Comparison of ENCODE assay signal across 19 cellular contexts in genomic region chr2:143875295-143876199, GRCh38.
DNase-seq lines count a peak whose midpoint lies in the region; ATAC-seq, FAIRE-seq and TF ChIP-seq lines count a peak whose summit lies in the region.
"Had no signal": no experiment of that assay in that cellular context is flagged by ENCODE, and none has a peak within 500 bp of the region (broad histone marks: within the 10 kb centered on the region; RNA-seq: fewer than 3 reads in every experiment).

No MANE protein-coding gene starts in this region.

- ATAC-seq in GM18861 (IDR thresholded peaks at IDR 0.05; ENCODE audit: unreplicated experiment) (peak; percentile 51), GM21367 (IDR thresholded peaks at IDR 0.05; ENCODE audit: unreplicated experiment) (peak; percentile 65), GM18858 (IDR thresholded peaks at IDR 0.05; ENCODE audit: unreplicated experiment) (no peak)
- ATAC-seq: T-cell had no signal

- no peaks in the 10 kb centered on the region for H3K27me3 ChIP-seq in OCI-LY3 (ENCODE audit: low read depth, low read length)
- H3K27me3 ChIP-seq in keratinocyte (ENCODE audit: control insufficient read depth, extremely low read depth, insufficient read depth, low read length): no peaks in the 10 kb centered on the region
- no peaks in the 10 kb centered on the region for H3K27me3 ChIP-seq in HAP-1 (ENCODE audit: low read depth)
- H3K27me3 ChIP-seq: right atrium auricular region had no signal

- peaks cover 60% of the 10 kb centered on the region for H3K4me1 ChIP-seq in OCI-LY3 (ENCODE audit: low read length)
- no peaks in the 10 kb centered on the region for H3K4me1 ChIP-seq in keratinocyte (ENCODE audit: control insufficient read depth, extremely low read depth, insufficient read depth, low read length)
- H3K4me1 ChIP-seq in HAP-1: no peaks in the 10 kb centered on the region
- H3K4me1 ChIP-seq: right atrium auricular region had no signal

- H3K9ac ChIP-seq in OCI-LY3 (ENCODE audit: low read length): peak overlapping the region; percentile 83
- no peak overlapping the region for H3K9ac ChIP-seq in keratinocyte (ENCODE audit: control insufficient read depth, extremely low read depth, insufficient read depth, low read length)
- H3K9ac ChIP-seq: GM23248 had no signal

- peak overlapping the region; percentile 95 for H3K27ac ChIP-seq in OCI-LY3 (ENCODE audit: low read length)
- H3K27ac ChIP-seq in keratinocyte (ENCODE audit: control insufficient read depth, insufficient read depth, low read length): no peak overlapping the region
- H3K27ac ChIP-seq: GM23248, right atrium auricular region had no signal

- H2AFZ ChIP-seq in OCI-LY3 (ENCODE audit: low read depth, low read length) (peak overlapping the region; percentile 76), keratinocyte (ENCODE audit: control insufficient read depth, low read length) (no peak overlapping the region)
- H2AFZ ChIP-seq: GM23248 had no signal

- H3K9me1 ChIP-seq in keratinocyte (ENCODE audit: control insufficient read depth, extremely low read depth, insufficient read depth, low read length): no peaks in the 10 kb centered on the region

- H3K79me2 ChIP-seq in OCI-LY3 (ENCODE audit: low read length) (no peaks in the 10 kb centered on the region), keratinocyte (ENCODE audit: control insufficient read depth, insufficient read depth, low read length) (no peaks in the 10 kb centered on the region)

- H4K20me1 ChIP-seq in OCI-LY3 (ENCODE audit: insufficient read depth, low read length) (no peaks in the 10 kb centered on the region), keratinocyte (ENCODE audit: control insufficient read depth, extremely low read depth, insufficient read depth, low read length) (no peaks in the 10 kb centered on the region)

- peaks cover 34% of the 10 kb centered on the region for H3K36me3 ChIP-seq in OCI-LY3 (replicated peaks; ENCODE audit: low read depth, low read length)
- H3K36me3 ChIP-seq in keratinocyte (ENCODE audit: control insufficient read depth in 2 of 2, extremely low read depth in 1 of 2, insufficient read depth in 2 of 2, low read length in 2 of 2): no peaks in the 10 kb centered on the region
- H3K36me3 ChIP-seq in HAP-1 (replicated peaks): no peaks in the 10 kb centered on the region
- H3K36me3 ChIP-seq: right atrium auricular region had no signal

- TF ChIP-seq CTCF in OCI-LY3 (IDR thresholded peaks at IDR 0.05; ENCODE audit: low read depth, low read length) (no peak), keratinocyte (optimal IDR thresholded peaks at IDR 0.05 in 1 of 3, IDR thresholded peaks at IDR 0.05 in 1 of 3, conservative IDR thresholded peaks at IDR 0.05 in 1 of 3; ENCODE audit: extremely low read depth in 1 of 3, insufficient read depth in 2 of 3, low read length in 3 of 3) (no peak)

- dilution Hi-C loops in keratinocyte (cut with MboI; ENCODE audit: extremely low pct_ligation_motif_present, low sequenced_read_pairs): no loop called here

- in situ Hi-C loops in HAP-1 (cut with MboI; ENCODE audit: low sequenced_read_pairs): no loop called here

- H3K4me2 ChIP-seq in OCI-LY3 (ENCODE audit: low read length) (peak overlapping the region; percentile 83), keratinocyte (ENCODE audit: control insufficient read depth, extremely low read depth, insufficient read depth, low read depth, low read length) (no peak overlapping the region)

- DNase-seq in keratinocyte (ENCODE audit: low read depth, low spot score) (no peak), HAP-1 (ENCODE audit: low spot score in 2 of 2) (no peak), H4 (ENCODE audit: low spot score) (no peak), NCI-H2029 (lab: John Stamatoyannopoulos, UW) (no peak)
- DNase-seq: activated CD4-positive, alpha-beta T cell treated with anti-CD3 and anti-CD28 coated beads for 48 hours; activated naive CD4-positive, alpha-beta T cell treated with Interleukin-2 at 50 U/mL for 16 hours; DND-41; erythroblast; GM23248; NCI-H1105 treated with DMSO at 0.1 percent for 48 hours; NCI-H526; stimulated activated CD4-positive, alpha-beta T cell treated with anti-CD3 and anti-CD28 coated beads, Interleukin-4, amount 100 ng/mL, for 4 hours; T-cell had no signal

- H3K4me3 ChIP-seq in OCI-LY3 (ENCODE audit: low read length): peak overlapping the region; percentile 63
- no peak overlapping the region for H3K4me3 ChIP-seq in keratinocyte (ENCODE audit: control insufficient read depth in 2 of 3, extremely low read depth in 1 of 3, insufficient read depth in 2 of 3, low read depth in 1 of 3, low read length in 3 of 3)
- no peak overlapping the region for H3K4me3 ChIP-seq in HAP-1
- H3K4me3 ChIP-seq: GM23248, right atrium auricular region had no signal

- peaks cover 23% of the 10 kb centered on the region for H3K9me3 ChIP-seq in OCI-LY3 (ENCODE audit: insufficient read depth, low read length)
- no peaks in the 10 kb centered on the region for H3K9me3 ChIP-seq in keratinocyte (ENCODE audit: control insufficient read depth, low read depth, low read length)
- H3K9me3 ChIP-seq in HAP-1: 0 out of 2 replicates have a peak, but pooled peaks cover 2% of the 10 kb centered on the region

- FAIRE-seq in keratinocyte (lab: Jason Lieb, UNC): peak; percentile 13
- FAIRE-seq: frontal cortex had no signal
